ENCODE assay signal across 20 cellular contexts in genomic region chr6:150560004-150560883, GRCh38. TPM values are rescaled to one million over a fixed set of nuclear protein-coding genes. Genes with fewer than 3 reads are reported as not detected.
A peak's percentile ranks its signal among the peaks of the same experiment; 100 is the strongest.
DNase-seq lines count a peak whose midpoint lies in the region; ATAC-seq, FAIRE-seq and TF ChIP-seq lines count a peak whose summit lies in the region.
"Had no signal": no experiment of that assay in that cellular context is flagged by ENCODE, and none has a peak within 500 bp of the region (broad histone marks: within the 10 kb centered on the region; RNA-seq: fewer than 3 reads in every experiment).

No MANE protein-coding gene starts in this region.

- TF ChIP-seq POLR2A in GM12878 (IDR thresholded peaks at IDR 0.05; ENCODE audit: low read depth, low read length) = no peak

- no TSS peak for BruUV-seq in GM12878 (replicated peaks; lab: Mats Ljungman, UMichigan)

- H3K27me3 ChIP-seq in GM12878 (replicated peaks in 1 of 2; ENCODE audit: control insufficient read depth in 2 of 2, insufficient read depth in 2 of 2, low read length in 1 of 2) = no peaks in the 10 kb centered on the region; a peak in 3 of 4 replicates
- H3K27me3 ChIP-seq: BE2C, SJSA1 had no signal

- TF ChIP-seq CTCF in GM12878 (IDR thresholded peaks at IDR 0.05 in 2 of 3, conservative IDR thresholded peaks at IDR 0.05 in 1 of 3; ENCODE audit: control insufficient read depth in 2 of 3, extremely low read depth in 1 of 3, insufficient read depth in 1 of 3, low read depth in 3 of 3, low read length in 3 of 3) = no peak

- CTCF ChIA-PET in GM12878 (lab: Yijun Ruan, JAX) = no interaction called here

- H3K9ac ChIP-seq in GM12878 (ENCODE audit: control insufficient read depth, insufficient read depth, low read length) = no peak overlapping the region

- no peaks in the 10 kb centered on the region for H3K79me2 ChIP-seq in GM12878 (ENCODE audit: control insufficient read depth, insufficient read depth, low read length)

- no peak overlapping the region for H3K4me2 ChIP-seq in GM12878 (ENCODE audit: control insufficient read depth, insufficient read depth)

- no peaks in the 10 kb centered on the region for H3K36me3 ChIP-seq in GM12878 (ENCODE audit: control insufficient read depth in 2 of 2, insufficient read depth in 2 of 2, low read length in 1 of 2)
- H3K36me3 ChIP-seq: BE2C, SJSA1 had no signal

- H3K27ac ChIP-seq in GM12878 (ENCODE audit: control insufficient read depth, insufficient read depth) = no peak overlapping the region
- H3K27ac ChIP-seq: HL-60, SJSA1 had no signal

- in situ Hi-C loops in GM12878 (cut with MboI) = no loop called here

- no peak overlapping the region for H3K4me3 ChIP-seq in GM12878
- H3K4me3 ChIP-seq: SJSA1 had no signal

- no peak for TF ChIP-seq RAD21 in GM12878 (IDR thresholded peaks at IDR 0.05; ENCODE audit: insufficient read depth, low read depth, low read length)

- SMC1A ChIA-PET in GM12878 (lab: Charles Lee; ENCODE audit: uncharacterized antibody, unreplicated experiment) = no interaction called here

- DNase-seq in CMK (ENCODE audit: low read depth) (peak; percentile 71), HT1080 (ENCODE audit: low read depth) (peak; percentile 16), GM12878 (ENCODE audit: low read depth, low spot score) (no peak), NK-92 (lab: John Stamatoyannopoulos, UW; ENCODE audit: unreplicated experiment) (no peak), NCI-H510A treated with DMSO at 0.1 percent for 48 hours (lab: John Stamatoyannopoulos, UW) (no peak), NCI-H2029 (lab: John Stamatoyannopoulos, UW) (no peak)
- DNase-seq: BE2C; CD4-positive, CD25-positive, alpha-beta regulatory T cell; GF-D8; Kasumi-1; NCI-H1105; NCI-H2081 treated with DMSO at 0.1 percent for 48 hours; NCI-H446 treated with DMSO at 0.1 percent for 48 hours; NK-92 treated with Interleukin-12 subunit alpha and Interleukin-12 subunit beta, amount 100 ng/mL, for 24 hours had no signal

- H2AFZ ChIP-seq in GM12878 (ENCODE audit: control insufficient read depth, low read depth, low read length) = no peak overlapping the region

- ATAC-seq in GM12878 = no peak
- peak; percentile 97 for ATAC-seq in esophagus mucosa
- no peak for ATAC-seq in HG03378 (IDR thresholded peaks at IDR 0.05; ENCODE audit: unreplicated experiment)

- TF ChIP-seq EP300 in GM12878 (IDR thresholded peaks at IDR 0.05; ENCODE audit: borderline replicate concordance in 1 of 2, control insufficient read depth in 1 of 2, low read depth in 2 of 2, low read length in 2 of 2) = no peak

- H4K20me1 ChIP-seq in GM12878 (ENCODE audit: control insufficient read depth, insufficient read depth) = no peaks in the 10 kb centered on the region

- POLR2A ChIA-PET in GM12878 (lab: Charles Lee) = no interaction called here

- H3K9me3 ChIP-seq in GM12878 (replicated peaks; ENCODE audit: control insufficient read depth, insufficient read depth, low read length) = peaks cover 1% of the 10 kb centered on the region; the same call in 1 of the 3 replicates
- H3K9me3 ChIP-seq: BE2C, SJSA1 had no signal

- WGBS in GM12878 (ENCODE audit: insufficient coverage, insufficient replicate concordance, low lambda C conversion rate, missing lambda C conversion rate) = 42% methylated on average over 6 of the region's 6 CpGs

- RAD21 ChIA-PET in GM12878 (lab: Charles Lee; ENCODE audit: unreplicated experiment) = no interaction called here

- no peak for FAIRE-seq in GM12878 (lab: Jason Lieb, UNC)
- FAIRE-seq: A204.1, H54 had no signal

- no peaks in the 10 kb centered on the region for H3K4me1 ChIP-seq in GM12878 (ENCODE audit: control insufficient read depth, insufficient read depth, low read length)
- H3K4me1 ChIP-seq: BE2C, SJSA1 had no signal

- intact Hi-C loops in GM12878 (cut with micrococcal nuclease; ENCODE audit: unreplicated experiment) = no loop called here

TF ChIP-seq in GM12878, 131 proteins besides CTCF, POLR2A, EP300 and RAD21:
- TF ChIP-seq MEF2B (IDR thresholded peaks at IDR 0.05; ENCODE audit: partially characterized antibody, poor library complexity, severe bottlenecking) (peak; percentile 74), MTA3 (IDR thresholded peaks at IDR 0.05; ENCODE audit: borderline replicate concordance, low read length) (no peak), MTA2 (IDR thresholded peaks at IDR 0.05; ENCODE audit: low read depth) (0 out of 2 replicates have a peak, but pooled peaks have one; percentile 13)

RNA-seq across cellular contexts. Expression of gene PLEKHG1, which starts 39.4 kb away (rescaled TPM):
- total RNA-seq in HT1080 (2014; rRNA removed; shearing (Covaris generic)) = 0.63 and 1.2 TPM in 2 replicates
- polyA plus RNA-seq in HT1080 (2015; cell fraction: cytosol; rRNA removed) = 3.0 and 3.7 TPM in 2 replicates
- polyA plus RNA-seq in HT1080 (2015; cell fraction: nucleus; rRNA removed) = 4.2 and 5.6 TPM in 2 replicates
- 150 TPM in 2 replicates for total RNA-seq in GM12878 (2013; cell fraction: nucleolus; rRNA removed)
- total RNA-seq in GM12878 (2014; rRNA removed) (7.3 and 10.0 TPM in 2 replicates), GM12878 (2014; rRNA removed; fragmentation: Illumina TruSeq; extraction: Trizol) (4.5 and 4.7 TPM in 2 replicates), GM12878 (2021) (7.3 and 8.3 TPM in 2 replicates), esophagus mucosa (34.2 TPM)
- polyA plus RNA-seq in GM12878 (2011; ENCODE audit: low read depth) = 2.2 TPM
- polyA plus RNA-seq in GM12878 (2011; rRNA removed) (15.0 and 17.2 TPM in 2 replicates), GM12878 (2014; fragmentation: Illumina TruSeq; extraction: Trizol) (5.3 and 9.9 TPM in 2 replicates), GM12878 (2014; fragmentation: Nextera tagmentation; extraction: Ambion mirVana) (1 to 10 TPM in 1 of 2 experiments, under 1 TPM in 1; 0.77 to 1.1 TPM), GM12878 (2014; rRNA removed) (3.8 and 6.0 TPM in 2 replicates), GM12878 (2016; fragmentation: Nextera tagmentation; extraction: Ambion mirVana) (1 to 10 TPM; 2.8 to 4.3 TPM)
- polyA plus RNA-seq in GM12878 (2011; cell fraction: cytosol; rRNA removed) = 10.9 and 14.1 TPM in 2 replicates
- polyA plus RNA-seq in GM12878 (2011; cell fraction: nucleus; rRNA removed) = 22.8 and 24.8 TPM in 2 replicates
- 3.2 and 3.6 TPM in 2 replicates for polyA plus RNA-seq in GM12878 (2012)
- 52.1 and 55.8 TPM in 2 replicates for polyA minus RNA-seq in GM12878 (2011; rRNA and poly(A)+ RNA removed)
- 11.5 and 12.0 TPM in 2 replicates for polyA minus RNA-seq in GM12878 (2011; cell fraction: cytosol; rRNA and poly(A)+ RNA removed)
- polyA minus RNA-seq in GM12878 (2011; cell fraction: nucleus; rRNA and poly(A)+ RNA removed) = 58.5 and 77.3 TPM in 2 replicates

Comparison
In these comparisons a context has a peak if more than half of its experiments do, and no peak if none do; other contexts are left out.
1. DNase-seq: peak in CMK (single experiment) and HT1080 (single experiment); none in GM12878 (single experiment), NK-92 (single experiment), NCI-H510A treated with DMSO at 0.1 percent for 48 hours (single experiment) and NCI-H2029 (single experiment).